Comparison of ENCODE assay signal across 8 cellular contexts in the genomic region with DNA sequence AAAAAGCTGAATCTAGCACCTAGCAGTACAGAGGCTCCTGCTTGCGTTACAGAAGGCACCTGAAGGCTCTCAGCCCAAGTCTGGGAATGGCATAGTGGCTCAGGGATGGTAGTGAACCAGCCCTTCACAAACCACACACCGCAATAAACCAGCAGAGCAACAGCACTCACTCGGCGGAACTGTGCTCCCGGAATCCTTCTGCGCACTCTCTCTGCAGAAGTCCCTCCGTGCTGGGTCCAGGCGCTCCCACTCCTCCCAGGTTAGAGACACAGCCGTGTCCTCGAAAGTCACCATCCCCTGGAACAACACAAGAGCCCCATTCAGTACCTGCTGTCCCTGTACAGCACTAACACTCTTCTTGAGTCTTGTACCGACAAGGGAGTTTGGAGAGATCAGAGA. TPM values are rescaled to one million over a fixed set of nuclear protein-coding genes. Genes with fewer than 3 reads are reported as not detected.
DNase-seq lines count a peak whose midpoint lies in the region; ATAC-seq and TF ChIP-seq lines count a peak whose summit lies in the region.

No MANE protein-coding gene starts in this region.

- H3K4me1 ChIP-seq in thymus (ENCODE audit: control insufficient read depth, insufficient read depth, low read length), result peaks cover 12% of the 10 kb centered on the region

- peak overlapping the region; percentile 100 for H3K27ac Mint-ChIP-seq in activated T-helper 1 cell treated with anti-CD3 and anti-CD28 coated beads, Interleukin-12 subunit alpha, Interleukin-12 subunit beta, Interleukin-2, Interleukin-4 antibody, amounts not matched to agents 30 ng/mL and 10 ng/mL and 1 ng/mL, durations not matched to agents 14 hours and 24 hours and 36 hours

- WGBS in thymus, result 86% methylated on average over 11 of the region's 11 CpGs

- peaks cover 22% of the 10 kb centered on the region for H3K4me1 Mint-ChIP-seq in activated T-cell treated with anti-CD3 and anti-CD28 coated beads, Interleukin-2, amount 50 U/mL, for 4 hours (ENCODE audit: low read depth)
- peaks cover 12% of the 10 kb centered on the region for H3K4me1 Mint-ChIP-seq in activated T-helper 1 cell treated with anti-CD3 and anti-CD28 coated beads, Interleukin-12 subunit alpha, Interleukin-12 subunit beta, Interleukin-2, Interleukin-4 antibody, amounts not matched to agents 30 ng/mL and 10 ng/mL and 1 ng/mL, durations not matched to agents 14 hours and 24 hours and 36 hours (ENCODE audit: low read depth)

- peak overlapping the region; percentile 94 for H3K4me3 Mint-ChIP-seq in activated T-cell treated with anti-CD3 and anti-CD28 coated beads, Interleukin-2, amount 50 U/mL, for 4 hours
- H3K4me3 Mint-ChIP-seq in activated T-helper 1 cell treated with anti-CD3 and anti-CD28 coated beads, Interleukin-12 subunit alpha, Interleukin-12 subunit beta, Interleukin-2, Interleukin-4 antibody, amounts not matched to agents 30 ng/mL and 10 ng/mL and 1 ng/mL, durations not matched to agents 14 hours and 24 hours and 36 hours, result peak overlapping the region; percentile 99

- DNase-seq in activated T-cell treated with anti-CD3 and anti-CD28 coated beads, Interleukin-2, amount 50 U/mL, for 4 hours, result no peak
- no peak for DNase-seq in activated T-cell treated with anti-CD3 and anti-CD28 coated beads, Interleukin-2, amount 50 U/mL, for 1 hour
- no peak for DNase-seq in activated T-helper 1 cell treated with anti-CD3 and anti-CD28 coated beads, Interleukin-12 subunit alpha, Interleukin-12 subunit beta, Interleukin-2, Interleukin-4 antibody, amounts not matched to agents 30 ng/mL and 10 ng/mL and 1 ng/mL, durations not matched to agents 14 hours and 24 hours and 36 hours (ENCODE audit: low spot score)
- no peak for DNase-seq in kidney epithelial cell (ENCODE audit: low read depth)
- no peak for DNase-seq in substantia nigra (lab: John Stamatoyannopoulos, UW)

- H3K9me3 Mint-ChIP-seq in activated T-cell treated with anti-CD3 and anti-CD28 coated beads, Interleukin-2, amount 50 U/mL, for 4 hours, result peaks cover 8% of the 10 kb centered on the region
- peaks cover 16% of the 10 kb centered on the region for H3K9me3 Mint-ChIP-seq in activated T-helper 1 cell treated with anti-CD3 and anti-CD28 coated beads, Interleukin-12 subunit alpha, Interleukin-12 subunit beta, Interleukin-2, Interleukin-4 antibody, amounts not matched to agents 30 ng/mL and 10 ng/mL and 1 ng/mL, durations not matched to agents 14 hours and 24 hours and 36 hours

- H3K9me3 ChIP-seq in thymus (ENCODE audit: control insufficient read depth), result peaks cover 10% of the 10 kb centered on the region

- ATAC-seq in activated T-cell treated with anti-CD3 and anti-CD28 coated beads, Interleukin-2, amount 50 U/mL, for 4 hours, result no peak
- ATAC-seq in HG02870 (IDR thresholded peaks at IDR 0.05; ENCODE audit: unreplicated experiment) (no peak), GM18505 (IDR thresholded peaks at IDR 0.05; ENCODE audit: unreplicated experiment) (no peak)

- H3K27ac ChIP-seq in thymus (ENCODE audit: low read depth), result no peak overlapping the region
- no peak overlapping the region for H3K27ac ChIP-seq in substantia nigra (ENCODE audit: low read depth, low read length, poor library complexity, severe bottlenecking)

- TF ChIP-seq POLR2A in GM18505 (IDR thresholded peaks at IDR 0.05; ENCODE audit: borderline replicate concordance, extremely low read depth, insufficient read depth, insufficient read length), result no peak

- peaks cover 23% of the 10 kb centered on the region for H3K36me3 Mint-ChIP-seq in activated T-cell treated with anti-CD3 and anti-CD28 coated beads, Interleukin-2, amount 50 U/mL, for 4 hours (ENCODE audit: insufficient read depth)
- H3K36me3 Mint-ChIP-seq in activated T-helper 1 cell treated with anti-CD3 and anti-CD28 coated beads, Interleukin-12 subunit alpha, Interleukin-12 subunit beta, Interleukin-2, Interleukin-4 antibody, amounts not matched to agents 30 ng/mL and 10 ng/mL and 1 ng/mL, durations not matched to agents 14 hours and 24 hours and 36 hours (ENCODE audit: low read depth), result peaks cover 36% of the 10 kb centered on the region

- H3K36me3 ChIP-seq in kidney epithelial cell (ENCODE audit: control insufficient read depth, insufficient read depth, low read length) (peaks cover 2% of the 10 kb centered on the region), thymus (ENCODE audit: control insufficient read depth, insufficient read depth) (peaks cover 26% of the 10 kb centered on the region)

- no peaks in the 10 kb centered on the region for H3K27me3 ChIP-seq in kidney epithelial cell (ENCODE audit: control insufficient read depth, insufficient read depth, low read length)
- H3K27me3 ChIP-seq in thymus (ENCODE audit: control insufficient read depth, insufficient read depth), result no peaks in the 10 kb centered on the region

- no peaks in the 10 kb centered on the region for H3K27me3 Mint-ChIP-seq in activated T-cell treated with anti-CD3 and anti-CD28 coated beads, Interleukin-2, amount 50 U/mL, for 4 hours (ENCODE audit: low read depth)
- H3K27me3 Mint-ChIP-seq in activated T-helper 1 cell treated with anti-CD3 and anti-CD28 coated beads, Interleukin-12 subunit alpha, Interleukin-12 subunit beta, Interleukin-2, Interleukin-4 antibody, amounts not matched to agents 30 ng/mL and 10 ng/mL and 1 ng/mL, durations not matched to agents 14 hours and 24 hours and 36 hours (ENCODE audit: insufficient read depth), result no peaks in the 10 kb centered on the region

- H3K4me3 ChIP-seq in kidney epithelial cell (ENCODE audit: low read depth, low read length) (peak overlapping the region; percentile 97), thymus (ENCODE audit: low read length) (peak overlapping the region; percentile 59)

- no peak for TF ChIP-seq CTCF in kidney epithelial cell (IDR thresholded peaks at IDR 0.05; ENCODE audit: insufficient read depth, low read length, poor library complexity, severe bottlenecking)

- intact Hi-C loops in activated T-helper 1 cell treated with anti-CD3 and anti-CD28 coated beads, Interleukin-12 subunit alpha, Interleukin-12 subunit beta, Interleukin-2, Interleukin-4 antibody, amounts not matched to agents 30 ng/mL and 10 ng/mL and 1 ng/mL, durations not matched to agents 14 hours and 24 hours and 36 hours (cut with micrococcal nuclease), result no loop called here

RNA-seq across cellular contexts. Expression of a gene that starts 1.5 kb away (rescaled TPM):
- total RNA-seq in activated T-cell treated with anti-CD3 and anti-CD28 coated beads, Interleukin-2, amount 50 U/mL, for 4 hours, result 10 to 100 TPM; 32.0 to 38.1 (median 34.8) TPM
- 38.3 and 40.8 TPM in 2 replicates for total RNA-seq in activated T-helper 1 cell treated with anti-CD3 and anti-CD28 coated beads, Interleukin-12 subunit alpha, Interleukin-12 subunit beta, Interleukin-2, Interleukin-4 antibody, amounts not matched to agents 30 ng/mL and 10 ng/mL and 1 ng/mL, durations not matched to agents 14 hours and 24 hours and 36 hours
- total RNA-seq in kidney epithelial cell, result 15.2 and 25.9 TPM in 2 replicates
- polyA plus RNA-seq in thymus, result 41.3 TPM

RNA-seq across cellular contexts. Expression of a gene that starts 5.9 kb away (rescaled TPM):
- 1 to 10 TPM; 4.9 to 6.4 (median 6.3) TPM for total RNA-seq in activated T-cell treated with anti-CD3 and anti-CD28 coated beads, Interleukin-2, amount 50 U/mL, for 4 hours
- total RNA-seq in activated T-helper 1 cell treated with anti-CD3 and anti-CD28 coated beads, Interleukin-12 subunit alpha, Interleukin-12 subunit beta, Interleukin-2, Interleukin-4 antibody, amounts not matched to agents 30 ng/mL and 10 ng/mL and 1 ng/mL, durations not matched to agents 14 hours and 24 hours and 36 hours, result 8.0 and 8.1 TPM in 2 replicates
- 10.0 and 11.5 TPM in 2 replicates for total RNA-seq in kidney epithelial cell
- polyA plus RNA-seq in thymus, result 5.7 TPM

RNA-seq across cellular contexts. Expression of a gene that starts 25.9 kb away (rescaled TPM):
- 1 to 10 TPM; 5.4 to 9.4 (median 7.1) TPM for total RNA-seq in activated T-cell treated with anti-CD3 and anti-CD28 coated beads, Interleukin-2, amount 50 U/mL, for 4 hours
- total RNA-seq in activated T-helper 1 cell treated with anti-CD3 and anti-CD28 coated beads, Interleukin-12 subunit alpha, Interleukin-12 subunit beta, Interleukin-2, Interleukin-4 antibody, amounts not matched to agents 30 ng/mL and 10 ng/mL and 1 ng/mL, durations not matched to agents 14 hours and 24 hours and 36 hours, result 19.6 and 22.4 TPM in 2 replicates
- total RNA-seq in kidney epithelial cell, result 5.2 and 12.5 TPM in 2 replicates
- 23.0 TPM for polyA plus RNA-seq in thymus

RNA-seq across cellular contexts. Expression of a gene that starts 32.6 kb away (rescaled TPM):
- 100 to 1,000 TPM; 346 to 393 (median 391) TPM for total RNA-seq in activated T-cell treated with anti-CD3 and anti-CD28 coated beads, Interleukin-2, amount 50 U/mL, for 4 hours
- 392 and 397 TPM in 2 replicates for total RNA-seq in activated T-helper 1 cell treated with anti-CD3 and anti-CD28 coated beads, Interleukin-12 subunit alpha, Interleukin-12 subunit beta, Interleukin-2, Interleukin-4 antibody, amounts not matched to agents 30 ng/mL and 10 ng/mL and 1 ng/mL, durations not matched to agents 14 hours and 24 hours and 36 hours
- total RNA-seq in kidney epithelial cell, result 1,123 and 1,863 TPM in 2 replicates
- 896 TPM for polyA plus RNA-seq in thymus

RNA-seq across cellular contexts. Expression of a gene that starts 53.4 kb away (rescaled TPM):
- 1 to 10 TPM; 6.1 to 6.7 (median 6.6) TPM for total RNA-seq in activated T-cell treated with anti-CD3 and anti-CD28 coated beads, Interleukin-2, amount 50 U/mL, for 4 hours
- total RNA-seq in activated T-helper 1 cell treated with anti-CD3 and anti-CD28 coated beads, Interleukin-12 subunit alpha, Interleukin-12 subunit beta, Interleukin-2, Interleukin-4 antibody, amounts not matched to agents 30 ng/mL and 10 ng/mL and 1 ng/mL, durations not matched to agents 14 hours and 24 hours and 36 hours, result 4.7 and 5.2 TPM in 2 replicates
- 7.6 and 8.2 TPM in 2 replicates for total RNA-seq in kidney epithelial cell
- 11.2 TPM for polyA plus RNA-seq in thymus
